In the genomic region with DNA sequence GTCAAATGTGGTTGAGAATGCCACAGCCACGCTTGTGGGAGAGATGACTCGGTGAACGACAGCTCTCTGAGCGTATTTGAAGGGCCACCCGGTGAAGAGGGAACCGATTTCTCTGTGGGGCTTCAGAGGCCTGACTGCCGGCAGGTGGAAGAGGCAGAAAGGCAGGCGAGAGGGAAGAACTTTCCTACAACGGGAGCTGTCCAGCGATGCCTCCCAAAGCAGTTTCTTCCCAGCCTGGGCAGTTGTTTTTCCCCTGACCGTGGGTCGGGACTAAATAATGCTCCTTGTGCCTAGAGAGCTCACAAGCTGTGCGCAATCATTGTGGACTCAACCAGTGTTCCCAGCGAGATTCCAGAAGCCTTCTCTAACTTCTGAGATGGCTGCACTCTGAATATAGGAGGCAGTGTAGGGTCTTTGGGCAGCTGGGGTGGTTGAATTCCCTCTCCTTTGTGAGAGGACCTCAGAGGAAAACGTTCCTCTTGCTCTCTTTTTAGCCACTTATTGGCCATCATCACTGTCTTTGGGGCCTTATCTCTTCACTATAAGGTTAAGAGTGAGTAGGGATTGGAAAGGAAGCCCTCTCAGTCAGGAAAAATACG, we compare ENCODE assay signal across 7 cellular contexts. TPM values are rescaled to one million over a fixed set of nuclear protein-coding genes. Genes with fewer than 3 reads are reported as not detected.
DNase-seq lines count a peak whose midpoint lies in the region; ATAC-seq and TF ChIP-seq lines count a peak whose summit lies in the region.

No MANE protein-coding gene starts in this region.

- H3K9me3 ChIP-seq in tibial nerve, result no peaks in the 10 kb centered on the region

- WGBS in tibial nerve, 2 donors, result 5% methylated on average over 16 of the region's 16 CpGs

- TF ChIP-seq POLR2A in tibial nerve (IDR thresholded peaks at IDR 0.05), result no peak

- no peak for TF ChIP-seq CTCF in tibial nerve (IDR thresholded peaks at IDR 0.05)

- peak overlapping the region; percentile 92 to 94 for H3K4me3 Mint-ChIP-seq in effector memory CD8-positive, alpha-beta T cell

- H3K4me1 ChIP-seq in tibial nerve, result peaks cover 0 to 21% (median 15%) of the 10 kb centered on the region in 4 donors

- in situ Hi-C loops in G401 (cut with HindIII; ENCODE audit: low sequenced_read_pairs), result no loop called here

- peak; percentile 42 for DNase-seq in G401 (ENCODE audit: low spot score)
- DNase-seq in RPMI7951 (ENCODE audit: low read depth), result peak; percentile 43
- DNase-seq in effector memory CD8-positive, alpha-beta T cell, result no peak
- peak; percentile 54 for DNase-seq in medulla oblongata (ENCODE audit: extremely low spot score)
- DNase-seq in tibial nerve (ENCODE audit: low spot score in 2 of 2), result no peak

- peaks cover 33 to 52% of the 10 kb centered on the region in 2 donors for H3K4me1 Mint-ChIP-seq in effector memory CD8-positive, alpha-beta T cell (ENCODE audit: low read depth in 2 of 2)

- peaks cover 11% of the 10 kb centered on the region for H3K36me3 Mint-ChIP-seq in effector memory CD8-positive, alpha-beta T cell (ENCODE audit: insufficient read depth)

- H3K4me3 ChIP-seq in tibial nerve, result peak overlapping the region; percentile 61 to 86 (median 63)

- H3K27me3 Mint-ChIP-seq in effector memory CD8-positive, alpha-beta T cell, result peaks cover 8 to 11% of the 10 kb centered on the region in 2 donors

- H3K27me3 ChIP-seq in tibial nerve, result no peaks in the 10 kb centered on the region

- H3K27ac ChIP-seq in tibial nerve, result peak overlapping the region; percentile 56 to 88 (median 84)

- H3K27ac Mint-ChIP-seq in effector memory CD8-positive, alpha-beta T cell, result peak overlapping the region; percentile 100

- ATAC-seq in HG02870 (IDR thresholded peaks at IDR 0.05; ENCODE audit: unreplicated experiment) (peak; percentile 0), HG03565 (IDR thresholded peaks at IDR 0.05; ENCODE audit: unreplicated experiment) (no peak)
- peak; percentile 2 for ATAC-seq in effector memory CD8-positive, alpha-beta T cell (replicated peaks)

- no peak for TF ChIP-seq EP300 in tibial nerve (IDR thresholded peaks at IDR 0.05)

- H3K9me3 Mint-ChIP-seq in effector memory CD8-positive, alpha-beta T cell, result no peaks in the 10 kb centered on the region

- H3K36me3 ChIP-seq in tibial nerve, result no peaks in the 10 kb centered on the region

RNA-seq across cellular contexts. Expression of a gene that starts 0.7 kb away (rescaled TPM):
- 40.4 and 62.7 TPM in 2 replicates for total RNA-seq in G401 (2014; rRNA removed; shearing (Covaris generic))
- total RNA-seq in RPMI7951 (2014; rRNA removed; shearing (Covaris generic)), result 29.3 and 50.4 TPM in 2 replicates
- total RNA-seq in tibial nerve, result 10 to 100 TPM; 12.2 to 36.7 (median 30.2) TPM

Comparison
In these comparisons a context has a peak if more than half of its experiments do, and no peak if none do; other contexts are left out.
1. DNase-seq: peak in G401 (single experiment), RPMI7951 (single experiment) and medulla oblongata (single experiment); none in effector memory CD8-positive, alpha-beta T cell (0 of 3) and tibial nerve (0 of 2).